ENCODE assay signal across 1 cellular context in the genomic region with DNA sequence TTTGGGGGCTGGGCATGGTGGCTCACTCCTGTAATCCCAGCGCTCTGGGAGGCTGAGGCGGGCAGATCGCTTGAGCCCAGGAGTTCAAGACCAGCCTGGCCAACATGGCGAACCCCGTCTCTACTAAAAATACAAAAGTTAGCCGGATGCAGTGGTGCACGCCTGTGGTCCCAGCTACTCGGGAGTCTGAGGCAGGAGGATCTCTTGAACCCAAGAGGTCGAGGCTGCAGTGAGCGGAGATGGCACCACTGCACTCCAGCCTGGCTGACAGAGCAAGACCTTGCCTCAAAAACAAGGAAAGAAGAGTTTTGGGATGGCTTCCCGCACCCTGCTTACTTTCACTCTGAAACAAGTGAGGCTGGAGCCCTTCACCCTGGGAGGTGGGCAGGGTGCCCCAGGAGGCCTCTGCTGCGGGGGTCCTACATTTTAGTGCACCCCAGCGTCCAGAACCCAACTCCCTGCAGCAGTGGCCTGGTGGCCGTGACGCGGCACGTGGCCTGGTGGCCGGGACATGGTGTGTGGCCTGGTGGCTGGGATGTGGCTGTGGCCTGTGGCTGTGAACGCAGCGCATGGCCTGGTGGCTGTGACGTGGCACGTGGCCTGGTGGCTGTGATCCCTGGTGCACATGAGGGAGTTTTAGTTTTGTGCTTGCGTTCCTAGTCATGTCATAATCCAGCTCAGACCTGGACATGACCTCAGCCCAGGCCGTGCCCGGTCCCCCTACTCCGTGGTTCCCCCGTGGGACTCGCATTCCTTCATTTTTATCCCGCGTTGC.
A peak's percentile ranks its signal among the peaks of the same experiment; 100 is the strongest.
TF ChIP-seq lines count a peak whose summit lies in the region.

No MANE protein-coding gene starts in this region.

TF ChIP-seq in HepG2, 621 proteins besides CTCF, POLR2A, EP300 and RAD21:
- TF ChIP-seq TCF12 (IDR thresholded peaks at IDR 0.05) (no peak), TCF12 (CRISPR knock-in tag; IDR thresholded peaks at IDR 0.05) (no peak), CREB1 (IDR thresholded peaks at IDR 0.05) (peak; percentile 40), CREB1 (CRISPR knock-in tag; IDR thresholded peaks at IDR 0.05) (no peak)
- TF ChIP-seq, protein P1, sequence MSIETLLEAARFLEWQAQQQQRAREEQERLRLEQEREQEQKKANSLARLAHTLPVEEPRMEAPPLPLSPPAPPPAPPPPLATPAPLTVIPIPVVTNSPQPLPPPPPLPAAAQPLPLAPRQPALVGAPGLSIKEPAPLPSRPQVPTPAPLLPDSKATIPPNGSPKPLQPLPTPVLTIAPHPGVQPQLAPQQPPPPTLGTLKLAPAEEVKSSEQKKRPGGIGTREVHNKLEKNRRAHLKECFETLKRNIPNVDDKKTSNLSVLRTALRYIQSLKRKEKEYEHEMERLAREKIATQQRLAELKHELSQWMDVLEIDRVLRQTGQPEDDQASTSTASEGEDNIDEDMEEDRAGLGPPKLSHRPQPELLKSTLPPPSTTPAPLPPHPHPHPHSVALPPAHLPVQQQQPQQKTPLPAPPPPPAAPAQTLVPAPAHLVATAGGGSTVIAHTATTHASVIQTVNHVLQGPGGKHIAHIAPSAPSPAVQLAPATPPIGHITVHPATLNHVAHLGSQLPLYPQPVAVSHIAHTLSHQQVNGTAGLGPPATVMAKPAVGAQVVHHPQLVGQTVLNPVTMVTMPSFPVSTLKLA (IDR thresholded peaks at IDR 0.05): peak; percentile 38
